2 cellular contexts compared by ENCODE assay signal in genomic region chr1:42824481-42825057, GRCh38.
TF ChIP-seq lines count a peak whose summit lies in the region.

No MANE protein-coding gene starts in this region.

TF ChIP-seq in GM23338, 12 proteins besides CTCF, POLR2A, EP300 and RAD21:
- no peak for TF ChIP-seq STAT1 (IDR thresholded peaks at IDR 0.05; ENCODE audit: unreplicated experiment)
- TF ChIP-seq CREB1 (CRISPR knock-in tag; IDR thresholded peaks at IDR 0.05; ENCODE audit: low read depth), result no peak
- no peak for TF ChIP-seq ZNF462 (CRISPR knock-in tag; IDR thresholded peaks at IDR 0.05)

TF ChIP-seq in K562, 482 proteins besides CTCF, POLR2A, EP300 and RAD21 (continues in another document):
- TF ChIP-seq E2F5 (CRISPR knock-in tag; IDR thresholded peaks at IDR 0.05) (no peak), SMAD3 (CRISPR knock-in tag; conservative IDR thresholded peaks at IDR 0.05) (no peak), ASH1L (IDR thresholded peaks at IDR 0.05; ENCODE audit: borderline replicate concordance, low read depth, partially characterized antibody) (no peak), PTTG1 (tag; IDR thresholded peaks at IDR 0.05; ENCODE audit: low read depth) (no peak), MAFF (IDR thresholded peaks at IDR 0.05; ENCODE audit: low read length) (no peak), HDAC2 (IDR thresholded peaks at IDR 0.05) (no peak), TCF15 (CRISPR knock-in tag; IDR thresholded peaks at IDR 0.05) (peak; percentile 56; the same call in 1 of the 2 replicates), NRF1 (conservative IDR thresholded peaks at IDR 0.05 in 1 of 2, IDR thresholded peaks at IDR 0.05 in 1 of 2) (peak; percentile 12 to 16; a peak in 1 of 4 replicates), ZC3H8 (IDR thresholded peaks at IDR 0.05) (no peak), ATF1 (CRISPR knock-in tag; IDR thresholded peaks at IDR 0.05) (no peak), ATF1 (tag; IDR thresholded peaks at IDR 0.05) (no peak), ZNF785 (CRISPR knock-in tag; IDR thresholded peaks at IDR 0.05) (no peak), ZBTB33 (CRISPR knock-in tag; IDR thresholded peaks at IDR 0.05) (no peak), SMARCE1 (IDR thresholded peaks at IDR 0.05) (no peak), FOXA3 (CRISPR knock-in tag; conservative IDR thresholded peaks at IDR 0.05 in 1 of 2, IDR thresholded peaks at IDR 0.05 in 1 of 2) (no peak), NFE2L1 (tag; IDR thresholded peaks at IDR 0.05; ENCODE audit: borderline replicate concordance, low read depth) (no peak), CXXC5 (CRISPR knock-in tag; IDR thresholded peaks at IDR 0.05) (no peak), CHD1 (IDR thresholded peaks at IDR 0.05; ENCODE audit: low read length) (no peak), LCOR (CRISPR knock-in tag; IDR thresholded peaks at IDR 0.05) (no peak), MBD2 (IDR thresholded peaks at IDR 0.05; ENCODE audit: borderline replicate concordance, low read depth) (no peak), ZNF347 (CRISPR knock-in tag; IDR thresholded peaks at IDR 0.05; ENCODE audit: low read depth) (no peak), CBX2 (IDR thresholded peaks at IDR 0.05; ENCODE audit: insufficient read depth, low read length, poor library complexity, severe bottlenecking) (no peak), ZEB2 (IDR thresholded peaks at IDR 0.05) (no peak), BRF1 (IDR thresholded peaks at IDR 0.05; ENCODE audit: borderline replicate concordance, extremely low read depth, insufficient read length) (no peak), ZNF282 (CRISPR knock-in tag; IDR thresholded peaks at IDR 0.05) (no peak), ZBTB40 (IDR thresholded peaks at IDR 0.05) (peak; percentile 29; the same call in 1 of the 2 replicates), ZBTB40 (CRISPR knock-in tag; IDR thresholded peaks at IDR 0.05) (no peak), RBM14 (IDR thresholded peaks at IDR 0.05; ENCODE audit: borderline replicate concordance, insufficient read depth, low read depth, low read length) (no peak), TFE3 (CRISPR knock-in tag; IDR thresholded peaks at IDR 0.05) (no peak), CAMTA2 (CRISPR knock-in tag; conservative IDR thresholded peaks at IDR 0.05) (no peak), ZNF197 (CRISPR knock-in tag; IDR thresholded peaks at IDR 0.05; ENCODE audit: low read depth) (no peak), ZBTB17 (CRISPR knock-in tag; IDR thresholded peaks at IDR 0.05) (peak; percentile 21; the same call in 1 of the 2 replicates), ZNF699 (CRISPR knock-in tag; IDR thresholded peaks at IDR 0.05; ENCODE audit: insufficient replicate concordance) (no peak), IRF2 (CRISPR knock-in tag; IDR thresholded peaks at IDR 0.05) (no peak), GTF3C2 (IDR thresholded peaks at IDR 0.05; ENCODE audit: borderline replicate concordance, extremely low read depth, insufficient read length) (no peak), ZBED1 (IDR thresholded peaks at IDR 0.05) (0 out of 2 replicates have a peak, but pooled peaks have one; percentile 16), POLR2B (IDR thresholded peaks at IDR 0.05; ENCODE audit: low read depth, partially characterized antibody) (no peak), LARP7 (IDR thresholded peaks at IDR 0.05) (no peak), BRD4 (IDR thresholded peaks at IDR 0.05) (no peak), SMARCB1 (IDR thresholded peaks at IDR 0.05; ENCODE audit: insufficient read length, low read depth) (no peak), SMARCA4 (IDR thresholded peaks at IDR 0.05) (no peak), POLR3G (IDR thresholded peaks at IDR 0.05; ENCODE audit: extremely low read depth, insufficient read length, insufficient replicate concordance) (no peak), KAT7 (CRISPR knock-in tag; IDR thresholded peaks at IDR 0.05; ENCODE audit: borderline replicate concordance) (no peak), TEAD1 (CRISPR knock-in tag; IDR thresholded peaks at IDR 0.05) (no peak), NONO (IDR thresholded peaks at IDR 0.05; ENCODE audit: low read depth in 2 of 2, low read length in 1 of 2) (no peak), ZNF280B (CRISPR knock-in tag; IDR thresholded peaks at IDR 0.05) (no peak), ARNT (IDR thresholded peaks at IDR 0.05) (no peak)
